Comparison of ENCODE assay signal across 1 cellular context in genomic region chr10:43436291-43437140, GRCh38.
TF ChIP-seq lines count a peak whose summit lies in the region.

Gene ZNF487, plus strand, starts transcription at chr10:43437111. Its CDS starts 38,703 bp downstream, at chr10:43475814.

TF ChIP-seq in A549, 52 proteins besides CTCF, POLR2A, EP300 and RAD21 (continued from another document):
- TF ChIP-seq BCL3 (IDR thresholded peaks at IDR 0.05) (peak; percentile 73; the same call in 2 of the 3 replicates), TP53 (CRISPR knock-in tag; IDR thresholded peaks at IDR 0.05) (peak; percentile 46; the same call in 1 of the 2 replicates), HOXA7 (CRISPR knock-in tag; IDR thresholded peaks at IDR 0.05) (0 out of 2 replicates have a peak, but pooled peaks have one; percentile 14), ESRRA (IDR thresholded peaks at IDR 0.05; ENCODE audit: borderline replicate concordance, low read length) (0 out of 2 replicates have a peak, but pooled peaks have one; percentile 5), TFCP2L1 (CRISPR knock-in tag; IDR thresholded peaks at IDR 0.05) (no peak)
